15 cellular contexts compared by ENCODE assay signal in genomic region chr17:38232790-38233189, GRCh38. TPM values are rescaled to one million over a fixed set of nuclear protein-coding genes. Genes with fewer than 3 reads are reported as not detected.
"Had no signal": no experiment of that assay in that cellular context is flagged by ENCODE, and none has a peak within 500 bp of the region (broad histone marks: within the 10 kb centered on the region; RNA-seq: fewer than 3 reads in every experiment).

No MANE protein-coding gene starts in this region.

RNA-seq across cellular contexts. Expression of gene TBC1D3, which starts 40.4 kb away (rescaled TPM):
- total RNA-seq: activated CD4-positive, alpha-beta memory T cell treated with anti-CD3 and anti-CD28 coated beads for 36 hours; activated CD4-positive, alpha-beta T cell treated with anti-CD3 and anti-CD28 coated beads, Interleukin-2, amount 10 ng/mL, durations not matched to agents 24 days and 14 days; activated CD8-positive, alpha-beta memory T cell treated with anti-CD3 and anti-CD28 coated beads for 36 hours; activated CD8-positive, alpha-beta T cell treated with anti-CD3 and anti-CD28 coated beads, Interleukin-2, amount 10 ng/mL, durations not matched to agents 7 days and 5 days; activated naive CD8-positive, alpha-beta T cell treated with anti-CD3 and anti-CD28 coated beads, Interleukin-2, amount 10 ng/mL, durations not matched to agents 7 days and 5 days; activated T-helper 1 cell treated with anti-CD3 and anti-CD28 coated beads, Interleukin-12 subunit alpha, Interleukin-12 subunit beta, Interleukin-2, Interleukin-4 antibody, amounts not matched to agents 30 ng/mL and 10 ng/mL and 1 ng/mL, durations not matched to agents 14 hours and 24 hours and 36 hours; astrocyte; chondrocyte; dermis blood vessel endothelial cell; esophagus squamous epithelium; fibroblast of lung; fibroblast of villous mesenchyme; frontal cortex had no signal
- polyA plus RNA-seq: adipose tissue, fibroblast of lung, heart left ventricle had no signal
